ENCODE assay signal across 29 cellular contexts in the genomic region with DNA sequence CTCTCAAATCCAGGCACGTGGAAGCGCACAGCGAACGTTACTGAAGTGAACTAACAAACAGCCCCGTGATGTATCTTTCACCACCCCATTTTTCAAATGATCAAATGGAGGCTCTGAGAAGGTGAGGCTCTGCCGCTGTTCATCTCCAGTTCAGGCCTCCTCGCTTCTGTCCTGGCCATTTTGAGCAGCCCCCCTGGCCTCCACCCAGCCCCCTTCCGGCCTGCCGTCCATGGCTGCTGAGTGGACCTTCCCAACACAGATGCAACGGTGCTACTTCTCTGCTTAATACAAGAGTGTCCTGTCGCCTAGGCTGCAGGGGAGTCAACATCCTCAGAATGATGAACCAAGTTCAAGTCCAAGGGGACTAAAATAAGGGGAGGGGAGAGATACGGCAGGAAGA. TPM values are rescaled to one million over a fixed set of nuclear protein-coding genes. Genes with fewer than 3 reads are reported as not detected.
"Had no signal": no experiment of that assay in that cellular context is flagged by ENCODE, and none has a peak within 500 bp of the region (broad histone marks: within the 10 kb centered on the region; RNA-seq: fewer than 3 reads in every experiment).

No MANE protein-coding gene starts in this region.

- H3K27ac Mint-ChIP-seq: endodermal cell; natural killer cell; stimulated activated effector memory CD8-positive, alpha-beta T cell treated with anti-CD3 and anti-CD28 coated beads, Interleukin-12 subunit alpha, Interleukin-12 subunit beta, amount 100 ng/mL, for 72 hours; stimulated activated naive CD8-positive, alpha-beta T cell treated with anti-CD3 and anti-CD28 coated beads, Interleukin-15, Interleukin-2, amounts not matched to agents 100 ng/mL and 50 ng/mL, for 24 hours had no signal

- H3K27me3 ChIP-seq: heart left ventricle, right lobe of liver, transverse colon had no signal

- H3K4me1 Mint-ChIP-seq: endodermal cell, natural killer cell had no signal

- H3K27me3 Mint-ChIP-seq: stimulated activated naive CD8-positive, alpha-beta T cell treated with anti-CD3 and anti-CD28 coated beads, Interleukin-15, Interleukin-2, amounts not matched to agents 100 ng/mL and 50 ng/mL, for 24 hours had no signal

- H3K4me1 ChIP-seq: right lobe of liver had no signal

- H3K9me3 Mint-ChIP-seq: endodermal cell; natural killer cell; stimulated activated effector memory CD8-positive, alpha-beta T cell treated with anti-CD3 and anti-CD28 coated beads, Interleukin-12 subunit alpha, Interleukin-12 subunit beta, amount 100 ng/mL, for 72 hours; stimulated activated naive CD8-positive, alpha-beta T cell treated with anti-CD3 and anti-CD28 coated beads, Interleukin-15, Interleukin-2, amounts not matched to agents 100 ng/mL and 50 ng/mL, for 24 hours had no signal

- H3K4me3 ChIP-seq: coronary artery, heart left ventricle, right lobe of liver, thoracic aorta, transverse colon had no signal

- H3K4me3 Mint-ChIP-seq: endodermal cell; natural killer cell; stimulated activated effector memory CD8-positive, alpha-beta T cell treated with anti-CD3 and anti-CD28 coated beads, Interleukin-12 subunit alpha, Interleukin-12 subunit beta, amount 100 ng/mL, for 72 hours; stimulated activated naive CD8-positive, alpha-beta T cell treated with anti-CD3 and anti-CD28 coated beads, Interleukin-15, Interleukin-2, amounts not matched to agents 100 ng/mL and 50 ng/mL, for 24 hours had no signal

- DNase-seq: caudate nucleus; effector CD4-positive, alpha-beta T cell; endodermal cell; heart left ventricle; hippocampal formation; left colon; mammary epithelial cell; natural killer cell; occipital lobe; right lobe of liver; stimulated activated CD4-positive, alpha-beta T cell treated with anti-CD3 and anti-CD28 coated beads, Interleukin-4, amount 100 ng/mL, for 1 hour; stimulated activated CD8-positive, alpha-beta memory T cell treated with anti-CD3 and anti-CD28 coated beads, Interleukin-4, amount 100 ng/mL, for 48 hours; transverse colon had no signal

- H3K36me3 Mint-ChIP-seq: natural killer cell had no signal

- H3K27ac ChIP-seq: right lobe of liver, transverse colon had no signal

- H3K9me3 ChIP-seq: heart left ventricle, right lobe of liver, thoracic aorta, transverse colon had no signal

RNA-seq across cellular contexts. Expression of a gene that starts 9.7 kb away (rescaled TPM):
- total RNA-seq: natural killer cell had no signal

RNA-seq across cellular contexts. Expression of a gene that starts 34.8 kb away (rescaled TPM):
- total RNA-seq: cerebellum, dermis microvascular lymphatic vessel endothelial cell, endodermal cell, esophagus mucosa, fibroblast of lung, glomerular endothelial cell, heart left ventricle, kidney epithelial cell, left colon, lower leg skin, mammary epithelial cell, mucosa of gallbladder, myocyte, natural killer cell, occipital lobe, renal cortical epithelial cell, right lobe of liver, subcutaneous adipose tissue, thoracic aorta, transverse colon, urinary bladder had no signal
- polyA plus RNA-seq: fibroblast of lung, heart left ventricle, mammary epithelial cell, urinary bladder had no signal
